In the genomic region with DNA sequence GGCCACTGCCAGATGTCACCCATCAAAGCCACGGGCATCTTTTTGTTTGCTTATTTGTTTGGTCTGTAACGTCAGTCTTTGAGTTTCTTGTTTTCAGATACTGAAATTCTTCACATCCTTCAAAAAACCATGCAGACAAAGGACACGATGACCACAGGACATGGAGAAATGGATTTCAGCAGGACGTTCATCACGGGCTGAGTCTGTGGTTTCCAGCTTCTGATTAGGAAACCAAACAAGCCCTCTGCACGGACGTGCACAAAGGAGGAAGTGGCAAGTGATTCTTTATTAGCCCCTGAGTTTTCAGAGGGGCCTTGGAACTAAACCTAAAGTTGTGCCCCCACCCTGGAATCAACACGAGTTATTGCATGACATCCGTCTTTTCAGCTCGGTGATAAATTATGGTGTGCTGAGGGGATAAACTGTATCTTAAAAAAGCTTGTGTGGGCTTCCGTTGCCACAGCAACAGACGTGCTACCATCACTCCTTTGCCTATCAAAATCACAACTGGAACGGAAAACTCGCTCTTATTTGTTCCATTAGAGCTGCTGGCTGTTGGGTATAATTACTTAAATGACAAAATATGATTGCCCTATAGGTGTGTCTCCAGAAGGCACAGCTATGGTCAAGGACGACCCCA, we compare ENCODE assay signal across 24 cellular contexts.
DNase-seq lines count a peak whose midpoint lies in the region; ATAC-seq, FAIRE-seq and TF ChIP-seq lines count a peak whose summit lies in the region.
"Had no signal": no experiment of that assay in that cellular context is flagged by ENCODE, and none has a peak within 500 bp of the region (broad histone marks: within the 10 kb centered on the region; RNA-seq: fewer than 3 reads in every experiment).

No MANE protein-coding gene starts in this region.

- FAIRE-seq in GM12878 (lab: Jason Lieb, UNC), result no peak
- FAIRE-seq: frontal cortex, urothelium cell line had no signal

- H3K27me3 ChIP-seq in GM12878 (replicated peaks in 1 of 2; ENCODE audit: control insufficient read depth in 2 of 2, insufficient read depth in 2 of 2, low read length in 1 of 2) (no peaks in the 10 kb centered on the region), neutrophil (no peaks in the 10 kb centered on the region), breast epithelium (no peaks in the 10 kb centered on the region), heart left ventricle (no peaks in the 10 kb centered on the region)
- H3K27me3 ChIP-seq: ovary, Peyer's patch, sigmoid colon had no signal

- H3K79me2 ChIP-seq in GM12878 (ENCODE audit: control insufficient read depth, insufficient read depth, low read length), result no peaks in the 10 kb centered on the region

- TF ChIP-seq CTCF in GM12878 (IDR thresholded peaks at IDR 0.05 in 2 of 3, conservative IDR thresholded peaks at IDR 0.05 in 1 of 3; ENCODE audit: control insufficient read depth in 2 of 3, extremely low read depth in 1 of 3, insufficient read depth in 1 of 3, low read depth in 3 of 3, low read length in 3 of 3) (no peak), neutrophil (IDR thresholded peaks at IDR 0.05) (no peak), breast epithelium (IDR thresholded peaks at IDR 0.05) (no peak), heart left ventricle (IDR thresholded peaks at IDR 0.05) (no peak)

- no peak overlapping the region for H2AFZ ChIP-seq in GM12878 (ENCODE audit: control insufficient read depth, low read depth, low read length)

- CTCF ChIA-PET in GM12878 (lab: Yijun Ruan, JAX), result interaction anchor here (2.1 kb wide), 1 partner anchor 10 kb away, joined by 5 read pairs; no protein-coding TSS in a partner anchor

- SMC1A ChIA-PET in GM12878 (lab: Charles Lee; ENCODE audit: uncharacterized antibody, unreplicated experiment), result no interaction called here

- no peak for TF ChIP-seq POLR2A in GM12878 (IDR thresholded peaks at IDR 0.05; ENCODE audit: low read depth, low read length)
- no peak for TF ChIP-seq POLR2A in breast epithelium (IDR thresholded peaks at IDR 0.05)
- no peak for TF ChIP-seq POLR2A in heart left ventricle (IDR thresholded peaks at IDR 0.05)

- intact Hi-C loops in GM12878 (cut with micrococcal nuclease; ENCODE audit: unreplicated experiment), result no loop called here
- intact Hi-C loops in breast epithelium (cut with DNase I; ENCODE audit: low total_unique reads), result no loop called here
- intact Hi-C loops in heart left ventricle (cut with DNase I), result no loop called here

- no peak for TF ChIP-seq EP300 in GM12878 (IDR thresholded peaks at IDR 0.05; ENCODE audit: borderline replicate concordance in 1 of 2, control insufficient read depth in 1 of 2, low read depth in 2 of 2, low read length in 2 of 2)

- no TSS peak for BruUV-seq in GM12878 (replicated peaks; lab: Mats Ljungman, UMichigan)

- H4K20me1 ChIP-seq in GM12878 (ENCODE audit: control insufficient read depth, insufficient read depth), result no peaks in the 10 kb centered on the region

- DNase-seq in GF-D8 (lab: John Stamatoyannopoulos, UW) (peak; percentile 40), NOMO-1 treated with dmso at 0.1 percent for 144 hours (lab: John Stamatoyannopoulos, UW; ENCODE audit: unreplicated experiment) (peak; percentile 86), GM12878 (ENCODE audit: low read depth, low spot score) (no peak), breast epithelium (ENCODE audit: low spot score in 2 of 2) (no peak), G401 (ENCODE audit: low spot score) (no peak), heart left ventricle (no peak)
- DNase-seq: activated CD4-positive, alpha-beta T cell treated with anti-CD3 and anti-CD28 coated beads, Interleukin-2, amount 50 U/mL, for 4 hours; activated naive CD4-positive, alpha-beta T cell treated with anti-CD3 and anti-CD28 coated beads, Interleukin-2, amount 10 ng/mL, durations not matched to agents 7 days and 5 days; activated T-cell treated with anti-CD3 and anti-CD28 coated beads, Interleukin-2, amount 50 U/mL, for 1 hour; Caco-2; cortex of kidney; H9; NCI-H1105; NCI-H526 treated with DMSO at 0.1 percent for 48 hours; ovary; Peyer's patch; stimulated activated CD4-positive, alpha-beta T cell treated with anti-CD3 and anti-CD28 coated beads, Interleukin-1b, Interleukin-23, amount 100 ng/mL, for 48 hours; stimulated activated naive CD8-positive, alpha-beta T cell treated with anti-CD3 and anti-CD28 coated beads, Interleukin-15, amount 100 ng/mL, for 72 hours had no signal

- POLR2A ChIA-PET in GM12878 (lab: Charles Lee), result no interaction called here

- ATAC-seq in GM12878, result no peak
- no peak for ATAC-seq in HG03196 (IDR thresholded peaks at IDR 0.05; ENCODE audit: unreplicated experiment)
- ATAC-seq in heart left ventricle, result no peak
- ATAC-seq: stimulated activated naive CD8-positive, alpha-beta T cell treated with anti-CD3 and anti-CD28 coated beads, Interleukin-15, amount 100 ng/mL, for 72 hours had no signal

- H3K4me1 ChIP-seq in GM12878 (ENCODE audit: control insufficient read depth, insufficient read depth, low read length) (no peaks in the 10 kb centered on the region), neutrophil (ENCODE audit: control insufficient read depth in 1 of 2, insufficient read depth in 1 of 2, low read depth in 1 of 2, low read length in 1 of 2) (peaks cover 36 to 39% of the 10 kb centered on the region in 2 experiments), breast epithelium (no peaks in the 10 kb centered on the region), heart left ventricle (no peaks in the 10 kb centered on the region)
- H3K4me1 ChIP-seq: Caco-2, Peyer's patch, sigmoid colon had no signal

- no peak overlapping the region for H3K9ac ChIP-seq in GM12878 (ENCODE audit: control insufficient read depth, insufficient read depth, low read length)

- no peak overlapping the region for H3K4me2 ChIP-seq in GM12878 (ENCODE audit: control insufficient read depth, insufficient read depth)

- H3K36me3 ChIP-seq in GM12878 (ENCODE audit: control insufficient read depth in 2 of 2, insufficient read depth in 2 of 2, low read length in 1 of 2), result peaks cover 0 to 12% of the 10 kb centered on the region in 2 experiments; a peak in 3 of 4 replicates
- H3K36me3 ChIP-seq in neutrophil, result peaks cover 5% of the 10 kb centered on the region
- no peaks in the 10 kb centered on the region for H3K36me3 ChIP-seq in breast epithelium
- H3K36me3 ChIP-seq in heart left ventricle, result peaks cover 0 to 35% (median 27%) of the 10 kb centered on the region in 9 donors
- H3K36me3 ChIP-seq: ovary had no signal

- WGBS in GM12878 (ENCODE audit: insufficient coverage, insufficient replicate concordance, low lambda C conversion rate, missing lambda C conversion rate), result 77% methylated on average over 15 of the region's 15 CpGs
- WGBS in heart left ventricle, 4 donors, result 79 to 86% (median 84%) methylated on average over 15 of the region's 15 CpGs

- H3K27ac ChIP-seq in GM12878 (ENCODE audit: control insufficient read depth, insufficient read depth), result no peak overlapping the region
- peak overlapping the region; percentile 82 for H3K27ac ChIP-seq in neutrophil
- no peak overlapping the region for H3K27ac ChIP-seq in breast epithelium
- no peak overlapping the region for H3K27ac ChIP-seq in heart left ventricle
- H3K27ac ChIP-seq: epithelial cell of prostate, ovary, Peyer's patch, sigmoid colon had no signal

- TF ChIP-seq RAD21 in GM12878 (IDR thresholded peaks at IDR 0.05; ENCODE audit: insufficient read depth, low read depth, low read length), result no peak

- RAD21 ChIA-PET in GM12878 (lab: Charles Lee; ENCODE audit: unreplicated experiment), result no interaction called here

- H3K9me3 ChIP-seq in GM12878 (replicated peaks; ENCODE audit: control insufficient read depth, insufficient read depth, low read length) (no peaks in the 10 kb centered on the region; the same call in 2 of the 3 replicates), neutrophil (no peaks in the 10 kb centered on the region), breast epithelium (no peaks in the 10 kb centered on the region), heart left ventricle (no peaks in the 10 kb centered on the region)
- H3K9me3 ChIP-seq: Caco-2, ovary, Peyer's patch, sigmoid colon had no signal

- in situ Hi-C loops in GM12878 (cut with MboI), result no loop called here
- in situ Hi-C loops in G401 (cut with HindIII; ENCODE audit: low sequenced_read_pairs), result no loop called here

- H3K4me3 ChIP-seq in GM12878 (no peak overlapping the region), neutrophil (ENCODE audit: low read depth in 1 of 2, low read length in 1 of 2) (peak overlapping the region; percentile 20 to 32), breast epithelium (no peak overlapping the region), heart left ventricle (no peak overlapping the region)
- H3K4me3 ChIP-seq: ovary, Peyer's patch, sigmoid colon had no signal

TF ChIP-seq in GM12878, 131 proteins besides CTCF, POLR2A, EP300 and RAD21:
- TF ChIP-seq, protein P1, sequence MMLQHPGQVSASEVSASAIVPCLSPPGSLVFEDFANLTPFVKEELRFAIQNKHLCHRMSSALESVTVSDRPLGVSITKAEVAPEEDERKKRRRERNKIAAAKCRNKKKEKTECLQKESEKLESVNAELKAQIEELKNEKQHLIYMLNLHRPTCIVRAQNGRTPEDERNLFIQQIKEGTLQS (IDR thresholded peaks at IDR 0.05; ENCODE audit: borderline replicate concordance, extremely low read depth, low read depth, low read length), result no peak
- peak; percentile 42; the same call in 1 of the 2 replicates for TF ChIP-seq SPI1 (IDR thresholded peaks at IDR 0.05; ENCODE audit: borderline replicate concordance, insufficient read depth, low read depth, low read length)

Comparison
In these comparisons a context has a peak if more than half of its experiments do, and no peak if none do; other contexts are left out.
1. DNase-seq: peak in GF-D8 (single experiment) and NOMO-1 treated with dmso at 0.1 percent for 144 hours (single experiment); none in GM12878 (single experiment), breast epithelium (0 of 2), G401 (single experiment) and heart left ventricle (0 of 5).
2. H3K4me3 ChIP-seq: peak in neutrophil (2 of 2); none in GM12878 (single experiment), breast epithelium (0 of 3) and heart left ventricle (0 of 12).